1 cellular context compared by ENCODE assay signal in genomic region chr21:34850166-34850695, GRCh38.
TF ChIP-seq lines count a peak whose summit lies in the region.

No MANE protein-coding gene starts in this region.

TF ChIP-seq in IMR-90, 13 proteins besides CTCF, POLR2A, EP300 and RAD21:
- TF ChIP-seq, protein P1, sequence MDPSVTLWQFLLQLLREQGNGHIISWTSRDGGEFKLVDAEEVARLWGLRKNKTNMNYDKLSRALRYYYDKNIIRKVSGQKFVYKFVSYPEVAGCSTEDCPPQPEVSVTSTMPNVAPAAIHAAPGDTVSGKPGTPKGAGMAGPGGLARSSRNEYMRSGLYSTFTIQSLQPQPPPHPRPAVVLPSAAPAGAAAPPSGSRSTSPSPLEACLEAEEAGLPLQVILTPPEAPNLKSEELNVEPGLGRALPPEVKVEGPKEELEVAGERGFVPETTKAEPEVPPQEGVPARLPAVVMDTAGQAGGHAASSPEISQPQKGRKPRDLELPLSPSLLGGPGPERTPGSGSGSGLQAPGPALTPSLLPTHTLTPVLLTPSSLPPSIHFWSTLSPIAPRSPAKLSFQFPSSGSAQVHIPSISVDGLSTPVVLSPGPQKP (IDR thresholded peaks at IDR 0.05; ENCODE audit: borderline replicate concordance, low read depth, low read length) = no peak
- no peak for TF ChIP-seq RFX5 (IDR thresholded peaks at IDR 0.05; ENCODE audit: low read depth, low read length)
- TF ChIP-seq MAFK (IDR thresholded peaks at IDR 0.05; ENCODE audit: low read depth, low read length) = no peak
- no peak for TF ChIP-seq CEBPB (IDR thresholded peaks at IDR 0.05; ENCODE audit: low read depth, low read length)
- no peak for TF ChIP-seq USF2 (IDR thresholded peaks at IDR 0.05; ENCODE audit: low read depth, low read length)
- no peak for TF ChIP-seq CHD1 (IDR thresholded peaks at IDR 0.05; ENCODE audit: low read depth, low read length)
- no peak for TF ChIP-seq NFE2L2 (IDR thresholded peaks at IDR 0.05; ENCODE audit: low read depth, low read length)
- TF ChIP-seq BHLHE40 (IDR thresholded peaks at IDR 0.05; ENCODE audit: low read depth, low read length) = no peak
- no peak for TF ChIP-seq RCOR1 (IDR thresholded peaks at IDR 0.05; ENCODE audit: insufficient replicate concordance, low read length)
